Comparison of ENCODE assay signal across 8 cellular contexts in genomic region chr19:10718205-10719196, GRCh38. TPM values are rescaled to one million over a fixed set of nuclear protein-coding genes. Genes with fewer than 3 reads are reported as not detected.
DNase-seq lines count a peak whose midpoint lies in the region; ATAC-seq and TF ChIP-seq lines count a peak whose summit lies in the region.

No MANE protein-coding gene starts in this region.

- peaks cover 7% of the 10 kb centered on the region for H3K36me3 Mint-ChIP-seq in CD4-positive, CD25-positive, alpha-beta regulatory T cell

- H3K9me3 Mint-ChIP-seq in CD4-positive, CD25-positive, alpha-beta regulatory T cell, result no peaks in the 10 kb centered on the region

- no peaks in the 10 kb centered on the region for H3K27me3 ChIP-seq in CD4-positive, CD25-positive, alpha-beta regulatory T cell (ENCODE audit: control insufficient read depth, insufficient read depth, low read length)
- no peaks in the 10 kb centered on the region for H3K27me3 ChIP-seq in effector memory CD4-positive, alpha-beta T cell (replicated peaks; ENCODE audit: control insufficient read depth, insufficient read depth, low read length, poor library complexity, severe bottlenecking)

- H3K4me3 ChIP-seq in CD4-positive, CD25-positive, alpha-beta regulatory T cell (ENCODE audit: low read depth, low read length), result peak overlapping the region; percentile 79
- peak overlapping the region; percentile 76 for H3K4me3 ChIP-seq in effector memory CD4-positive, alpha-beta T cell (ENCODE audit: insufficient read depth, low read depth, low read length, poor library complexity, severe bottlenecking)

- no peak for TF ChIP-seq CTCF in GM20000 (IDR thresholded peaks at IDR 0.05; ENCODE audit: extremely low read depth, missing control alignments)

- no peaks in the 10 kb centered on the region for H3K27me3 Mint-ChIP-seq in CD4-positive, CD25-positive, alpha-beta regulatory T cell

- in situ Hi-C loops in KBM-7 (cut with MboI; ENCODE audit: low pct_unique_long_range_greater_than_20kb, low sequenced_read_pairs), result no loop called here

- peak overlapping the region; percentile 84 for H3K27ac ChIP-seq in CD4-positive, CD25-positive, alpha-beta regulatory T cell (ENCODE audit: insufficient read depth, low read length, poor library complexity, severe bottlenecking)
- peak overlapping the region; percentile 76 for H3K27ac ChIP-seq in effector memory CD4-positive, alpha-beta T cell (ENCODE audit: insufficient read depth, low read length, poor library complexity, severe bottlenecking)

- peaks cover 2% of the 10 kb centered on the region for H3K36me3 ChIP-seq in CD4-positive, CD25-positive, alpha-beta regulatory T cell (ENCODE audit: control insufficient read depth, insufficient read depth, low read length)
- H3K36me3 ChIP-seq in effector memory CD4-positive, alpha-beta T cell (ENCODE audit: control insufficient read depth, insufficient read depth, low read length), result peaks cover 5% of the 10 kb centered on the region

- peak overlapping the region; percentile 93 to 94 (median 94) for H3K27ac Mint-ChIP-seq in CD4-positive, CD25-positive, alpha-beta regulatory T cell

- DNase-seq in CD4-positive, CD25-positive, alpha-beta regulatory T cell, result peak in 2 of 3 donors; percentile 38 to 63
- DNase-seq in GM20000 (ENCODE audit: low spot score) (peak; percentile 63), KBM-7 (peak; percentile 38), mesenteric fat pad (ENCODE audit: low spot score) (peak; percentile 92)
- DNase-seq in activated CD4-positive, alpha-beta T cell treated with anti-CD3 and anti-CD28 coated beads, Interleukin-2, amount 50 U/mL, for 4 hours, result peak; percentile 33 to 38
- peak; percentile 8 to 39 (median 24) for DNase-seq in effector memory CD4-positive, alpha-beta T cell
- DNase-seq in stimulated activated naive CD4-positive, alpha-beta T cell treated with Interleukin-2 at 50 U/mL for 16 hours (lab: John Stamatoyannopoulos, UW), result peak; percentile 36

- peaks cover 0 to 57% (median 26%) of the 10 kb centered on the region in 4 donors for H3K4me1 Mint-ChIP-seq in CD4-positive, CD25-positive, alpha-beta regulatory T cell

- H3K4me1 ChIP-seq in CD4-positive, CD25-positive, alpha-beta regulatory T cell (ENCODE audit: control insufficient read depth, insufficient read depth, low read length, poor library complexity, severe bottlenecking), result peaks cover 38% of the 10 kb centered on the region
- peaks cover 20% of the 10 kb centered on the region for H3K4me1 ChIP-seq in effector memory CD4-positive, alpha-beta T cell (ENCODE audit: control insufficient read depth, insufficient read depth, low read length, poor library complexity, severe bottlenecking)

- no peak for ATAC-seq in CD4-positive, CD25-positive, alpha-beta regulatory T cell (ENCODE audit: low read depth in 2 of 2)
- ATAC-seq in HG02938 (IDR thresholded peaks at IDR 0.05; ENCODE audit: unreplicated experiment), result no peak

- H3K4me3 Mint-ChIP-seq in CD4-positive, CD25-positive, alpha-beta regulatory T cell, result peak overlapping the region; percentile 90 to 96 (median 94)

- H3K9me3 ChIP-seq in CD4-positive, CD25-positive, alpha-beta regulatory T cell (ENCODE audit: control insufficient read depth in 2 of 2, low read length in 2 of 2), result no peaks in the 10 kb centered on the region
- no peaks in the 10 kb centered on the region for H3K9me3 ChIP-seq in effector memory CD4-positive, alpha-beta T cell (ENCODE audit: control insufficient read depth, low read length)

RNA-seq across cellular contexts. Expression of gene DNM2, which starts 0.6 kb away (rescaled TPM):
- 269 TPM for total RNA-seq in CD4-positive, CD25-positive, alpha-beta regulatory T cell
- polyA plus RNA-seq in CD4-positive, CD25-positive, alpha-beta regulatory T cell, result 10 to 100 TPM; 61.8 to 63.6 (median 62.8) TPM
- 134 TPM for total RNA-seq in mesenteric fat pad

RNA-seq across cellular contexts. Expression of gene QTRT1, which starts 17.3 kb away (rescaled TPM):
- total RNA-seq in CD4-positive, CD25-positive, alpha-beta regulatory T cell, result 37.2 TPM
- 10 to 100 TPM; 30.6 to 43.7 (median 36.9) TPM for polyA plus RNA-seq in CD4-positive, CD25-positive, alpha-beta regulatory T cell
- 45.9 TPM for total RNA-seq in mesenteric fat pad

Comparison
In these comparisons a context has a peak if more than half of its experiments do, and no peak if none do; other contexts are left out.
1. DNase-seq: peak in every context shown above with its lines; median percentile 92 in mesenteric fat pad; 63 in GM20000; 50 in CD4-positive, CD25-positive, alpha-beta regulatory T cell; 38 in KBM-7; 36 in stimulated activated naive CD4-positive, alpha-beta T cell treated with Interleukin-2 at 50 U/mL for 16 hours; 36 in activated CD4-positive, alpha-beta T cell treated with anti-CD3 and anti-CD28 coated beads, Interleukin-2, amount 50 U/mL, for 4 hours; 24 in effector memory CD4-positive, alpha-beta T cell.